In the genomic region with DNA sequence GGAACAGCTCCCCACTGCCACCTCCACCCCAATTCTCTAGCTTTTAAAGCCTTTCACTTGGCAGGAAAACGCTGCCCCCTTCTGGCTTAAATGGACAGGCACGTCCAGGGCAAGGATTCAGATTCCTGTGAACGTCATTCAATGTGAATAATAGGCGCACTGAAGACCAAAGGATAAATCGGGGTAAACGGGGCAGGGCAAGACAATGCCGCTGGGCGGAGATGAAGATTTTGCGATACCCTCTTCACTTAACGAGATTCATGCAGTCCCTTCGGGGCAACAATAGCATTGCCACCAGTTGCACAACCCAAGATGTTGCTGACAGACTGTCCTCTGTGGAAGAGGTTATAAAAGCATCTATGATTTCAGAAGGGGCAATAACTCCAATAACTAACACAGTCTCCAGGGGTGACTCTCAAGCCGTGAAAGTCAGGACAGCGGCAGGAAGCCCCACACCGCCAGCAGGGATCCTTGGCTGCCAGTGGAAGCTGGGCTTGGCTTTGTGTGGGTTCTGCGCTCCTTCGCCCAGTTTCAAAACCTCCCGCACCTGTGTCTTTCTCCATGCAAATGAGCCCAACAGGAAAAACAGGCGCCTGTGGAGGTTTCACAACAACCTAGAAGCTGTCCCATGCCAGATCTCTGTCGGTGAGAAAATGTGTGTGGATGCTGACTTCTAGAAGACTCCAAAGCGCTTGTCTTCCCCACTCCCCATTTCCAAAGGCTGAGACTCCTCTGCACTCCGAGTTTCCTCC, we compare ENCODE assay signal across 9 cellular contexts.
A peak's percentile ranks its signal among the peaks of the same experiment; 100 is the strongest.
DNase-seq lines count a peak whose midpoint lies in the region; ATAC-seq, FAIRE-seq and TF ChIP-seq lines count a peak whose summit lies in the region.
"Had no signal": no experiment of that assay in that cellular context is flagged by ENCODE, and none has a peak within 500 bp of the region (broad histone marks: within the 10 kb centered on the region; RNA-seq: fewer than 3 reads in every experiment).

No MANE protein-coding gene starts in this region.

- POLR2A ChIA-PET in GM12878 (lab: Charles Lee) = no interaction called here

- H3K36me3 Mint-ChIP-seq in activated CD8-positive, alpha-beta memory T cell treated with anti-CD3 and anti-CD28 coated beads, Interleukin-2, amount 10 ng/mL, durations not matched to agents 7 days and 5 days = no peaks in the 10 kb centered on the region

- BruUV-seq in GM12878 (replicated peaks; lab: Mats Ljungman, UMichigan) = no TSS peak

- H3K4me1 ChIP-seq in GM12878 (ENCODE audit: control insufficient read depth, insufficient read depth, low read length) = no peaks in the 10 kb centered on the region

- SMC1A ChIA-PET in GM12878 (lab: Charles Lee; ENCODE audit: uncharacterized antibody, unreplicated experiment) = interaction anchor here (1.2 kb wide), 1 partner anchor 291 kb away, joined by 3 read pairs; no protein-coding TSS in a partner anchor

- H3K79me2 ChIP-seq in GM12878 (ENCODE audit: control insufficient read depth, insufficient read depth, low read length) = no peaks in the 10 kb centered on the region

- intact Hi-C loops in GM12878 (cut with micrococcal nuclease; ENCODE audit: unreplicated experiment) = loop anchor here (1.0 kb wide), 1 partner anchor 424 kb away; no protein-coding TSS in a partner anchor

- in situ Hi-C loops in GM12878 (cut with MboI) = loop anchor here (5.0 kb wide), 1 partner anchor 427 kb away; no protein-coding TSS in a partner anchor

- RAD21 ChIA-PET in GM12878 (lab: Charles Lee; ENCODE audit: unreplicated experiment) = interaction anchor here (1.4 to 1.7 kb wide), 2 partner anchors 423 to 424 kb away, joined by 6 to 16 read pairs; no protein-coding TSS in a partner anchor

- H3K9ac ChIP-seq in GM12878 (ENCODE audit: control insufficient read depth, insufficient read depth, low read length) = no peak overlapping the region

- H3K9me3 ChIP-seq in GM12878 (replicated peaks; ENCODE audit: control insufficient read depth, insufficient read depth, low read length) = no peaks in the 10 kb centered on the region

- peak; percentile 54 for TF ChIP-seq RAD21 in GM12878 (IDR thresholded peaks at IDR 0.05; ENCODE audit: insufficient read depth, low read depth, low read length)

- no peaks in the 10 kb centered on the region for H3K9me3 Mint-ChIP-seq in activated CD8-positive, alpha-beta memory T cell treated with anti-CD3 and anti-CD28 coated beads, Interleukin-2, amount 10 ng/mL, durations not matched to agents 7 days and 5 days (ENCODE audit: low read depth)
- H3K9me3 Mint-ChIP-seq: dendritic cell treated with granulocyte-macrophage colony-stimulating factor and Interleukin-4, amounts not matched to agents 40 ng/mL and 50 ng/mL, for 4 days had no signal

- H2AFZ ChIP-seq in GM12878 (ENCODE audit: control insufficient read depth, low read depth, low read length) = no peak overlapping the region

- DNase-seq in activated CD8-positive, alpha-beta memory T cell treated with anti-CD3 and anti-CD28 coated beads, Interleukin-2, amount 10 ng/mL, durations not matched to agents 7 days and 5 days = peak; percentile 43
- no peak for DNase-seq in activated CD8-positive, alpha-beta memory T cell treated with anti-CD3 and anti-CD28 coated beads for 24 hours
- DNase-seq in MV-4-11 (lab: John Stamatoyannopoulos, UW) = peak; percentile 52
- no peak for DNase-seq in GM12878 (ENCODE audit: low read depth, low spot score)
- peak; percentile 48 for DNase-seq in kidney tubule cell (ENCODE audit: low spot score)
- DNase-seq in NCI-H2196 treated with DMSO at 0.1 percent for 48 hours (lab: John Stamatoyannopoulos, UW; ENCODE audit: unreplicated experiment) = no peak
- no peak for DNase-seq in CD1c-positive myeloid dendritic cell (ENCODE audit: extremely low spot score)

- no peaks in the 10 kb centered on the region for H3K36me3 ChIP-seq in GM12878 (ENCODE audit: control insufficient read depth in 2 of 2, insufficient read depth in 2 of 2, low read length in 1 of 2)

- peak; percentile 38 to 46 (median 43); a peak in 5 of 6 replicates for TF ChIP-seq CTCF in GM12878 (IDR thresholded peaks at IDR 0.05 in 2 of 3, conservative IDR thresholded peaks at IDR 0.05 in 1 of 3; ENCODE audit: control insufficient read depth in 2 of 3, extremely low read depth in 1 of 3, insufficient read depth in 1 of 3, low read depth in 3 of 3, low read length in 3 of 3)

- no peak overlapping the region for H3K27ac ChIP-seq in GM12878 (ENCODE audit: control insufficient read depth, insufficient read depth)

- H3K27me3 Mint-ChIP-seq in activated CD8-positive, alpha-beta memory T cell treated with anti-CD3 and anti-CD28 coated beads, Interleukin-2, amount 10 ng/mL, durations not matched to agents 7 days and 5 days = peaks cover 21% of the 10 kb centered on the region

- no peak for FAIRE-seq in GM12878 (lab: Jason Lieb, UNC)

- ATAC-seq in activated CD8-positive, alpha-beta memory T cell treated with anti-CD3 and anti-CD28 coated beads, Interleukin-2, amount 10 ng/mL, durations not matched to agents 7 days and 5 days = no peak
- ATAC-seq in GM12878 = peak; percentile 46; the same call in 2 of the 3 replicates
- ATAC-seq in HG03378 (IDR thresholded peaks at IDR 0.05; ENCODE audit: unreplicated experiment) = no peak

- H4K20me1 ChIP-seq in GM12878 (ENCODE audit: control insufficient read depth, insufficient read depth) = no peaks in the 10 kb centered on the region

- 14% methylated on average over 21 of the region's 21 CpGs for WGBS in GM12878 (ENCODE audit: insufficient coverage, insufficient replicate concordance, low lambda C conversion rate, missing lambda C conversion rate)

- no peaks in the 10 kb centered on the region for H3K4me1 Mint-ChIP-seq in activated CD8-positive, alpha-beta memory T cell treated with anti-CD3 and anti-CD28 coated beads, Interleukin-2, amount 10 ng/mL, durations not matched to agents 7 days and 5 days

- no peak overlapping the region for H3K4me2 ChIP-seq in GM12878 (ENCODE audit: control insufficient read depth, insufficient read depth)

- TF ChIP-seq EP300 in GM12878 (IDR thresholded peaks at IDR 0.05; ENCODE audit: borderline replicate concordance in 1 of 2, control insufficient read depth in 1 of 2, low read depth in 2 of 2, low read length in 2 of 2) = no peak

- H3K27me3 ChIP-seq in GM12878 (replicated peaks in 1 of 2; ENCODE audit: control insufficient read depth in 2 of 2, insufficient read depth in 2 of 2, low read length in 1 of 2) = no peaks in the 10 kb centered on the region; a peak in 1 of 4 replicates

- no peak overlapping the region for H3K27ac Mint-ChIP-seq in activated CD8-positive, alpha-beta memory T cell treated with anti-CD3 and anti-CD28 coated beads, Interleukin-2, amount 10 ng/mL, durations not matched to agents 7 days and 5 days
- H3K27ac Mint-ChIP-seq: dendritic cell treated with granulocyte-macrophage colony-stimulating factor and Interleukin-4, amounts not matched to agents 40 ng/mL and 50 ng/mL, for 4 days had no signal

- H3K4me3 Mint-ChIP-seq in activated CD8-positive, alpha-beta memory T cell treated with anti-CD3 and anti-CD28 coated beads, Interleukin-2, amount 10 ng/mL, durations not matched to agents 7 days and 5 days = no peak overlapping the region
- H3K4me3 Mint-ChIP-seq: dendritic cell treated with granulocyte-macrophage colony-stimulating factor and Interleukin-4, amounts not matched to agents 40 ng/mL and 50 ng/mL, for 4 days had no signal

- no peak for TF ChIP-seq POLR2A in GM12878 (IDR thresholded peaks at IDR 0.05; ENCODE audit: low read depth, low read length)

- CTCF ChIA-PET in activated CD8-positive, alpha-beta memory T cell treated with anti-CD3 and anti-CD28 coated beads, Interleukin-2, amount 10 ng/mL, durations not matched to agents 7 days and 5 days (lab: Charles Lee) = interaction anchor here (2.8 kb wide), 1 partner anchor 424 kb away, joined by 12 read pairs; no protein-coding TSS in a partner anchor
- CTCF ChIA-PET in GM12878 (lab: Yijun Ruan, JAX) = interaction anchor here (2.8 kb wide), 1 partner anchor 423 kb away, joined by 19 read pairs; no protein-coding TSS in a partner anchor

- no peak overlapping the region for H3K4me3 ChIP-seq in GM12878

TF ChIP-seq in GM12878, 131 proteins besides CTCF, POLR2A, EP300 and RAD21:
- TF ChIP-seq SMC3 (IDR thresholded peaks at IDR 0.05; ENCODE audit: borderline replicate concordance, low read length) (peak; percentile 47; the same call in 1 of the 2 replicates), TCF7 (IDR thresholded peaks at IDR 0.05; ENCODE audit: borderline replicate concordance) (no peak)

Comparison
In these comparisons a context has a peak if more than half of its experiments do, and no peak if none do; other contexts are left out.
1. DNase-seq: peak in activated CD8-positive, alpha-beta memory T cell treated with anti-CD3 and anti-CD28 coated beads, Interleukin-2, amount 10 ng/mL, durations not matched to agents 7 days and 5 days (single experiment), MV-4-11 (single experiment) and kidney tubule cell (single experiment); none in activated CD8-positive, alpha-beta memory T cell treated with anti-CD3 and anti-CD28 coated beads for 24 hours (single experiment), GM12878 (single experiment), NCI-H2196 treated with DMSO at 0.1 percent for 48 hours (single experiment) and CD1c-positive myeloid dendritic cell (single experiment).